16 cellular contexts compared by ENCODE assay signal in genomic region chr3:44001072-44001471, GRCh38.
A peak's percentile ranks its signal among the peaks of the same experiment; 100 is the strongest.
DNase-seq lines count a peak whose midpoint lies in the region; ATAC-seq and TF ChIP-seq lines count a peak whose summit lies in the region.
"Had no signal": no experiment of that assay in that cellular context is flagged by ENCODE, and none has a peak within 500 bp of the region (broad histone marks: within the 10 kb centered on the region; RNA-seq: fewer than 3 reads in every experiment).

No MANE protein-coding gene starts in this region.

- ATAC-seq in RWPE2 (ENCODE audit: low read depth) (no peak), GM18870 (IDR thresholded peaks at IDR 0.05; ENCODE audit: unreplicated experiment) (no peak), HG03457 (IDR thresholded peaks at IDR 0.05; ENCODE audit: unreplicated experiment) (no peak)
- ATAC-seq: heart left ventricle, Right ventricle myocardium inferior, T-cell had no signal

- H3K9me3 ChIP-seq in RWPE2 (ENCODE audit: severe bottlenecking) = no peaks in the 10 kb centered on the region
- no peaks in the 10 kb centered on the region for H3K9me3 ChIP-seq in fibroblast of lung (ENCODE audit: control insufficient read depth, insufficient read depth, low read depth, low read length)
- H3K9me3 ChIP-seq in thyroid gland = no peaks in the 10 kb centered on the region
- H3K9me3 ChIP-seq: heart left ventricle had no signal

- 67 to 71% methylated on average over 3 of the region's 3 CpGs for WGBS in thyroid gland, 2 donors

- peak overlapping the region; percentile 34 for H3K4me2 ChIP-seq in fibroblast of lung (ENCODE audit: extremely low read depth, insufficient read depth, low read length)

- intact Hi-C loops in thyroid gland (cut with DNase I) = no loop called here

- H3K36me3 ChIP-seq in RWPE2 (ENCODE audit: low read depth) (peaks cover 32% of the 10 kb centered on the region), fibroblast of lung (ENCODE audit: control insufficient read depth, insufficient read depth, low read length) (no peaks in the 10 kb centered on the region), thyroid gland (no peaks in the 10 kb centered on the region)
- H3K36me3 ChIP-seq: heart left ventricle had no signal

- H2AFZ ChIP-seq in fibroblast of lung (ENCODE audit: low read length) = no peak overlapping the region

- H3K27ac ChIP-seq in RWPE2 (ENCODE audit: poor library complexity, severe bottlenecking) (peak overlapping the region; percentile 89), fibroblast of lung (ENCODE audit: insufficient read depth, low read length) (no peak overlapping the region), thyroid gland (peak overlapping the region in 2 of 3 donors; percentile 68 to 73)
- H3K27ac ChIP-seq: 22Rv1, C4-2B, heart left ventricle had no signal

- H3K79me2 ChIP-seq in fibroblast of lung (ENCODE audit: control insufficient read depth, insufficient read depth, low read length) = peaks cover 52% of the 10 kb centered on the region

- H3K27me3 ChIP-seq in RWPE2 (ENCODE audit: insufficient read depth, poor library complexity, severe bottlenecking) (no peaks in the 10 kb centered on the region), fibroblast of lung (ENCODE audit: control insufficient read depth, insufficient read depth, low read length) (peaks cover 16% of the 10 kb centered on the region), thyroid gland (no peaks in the 10 kb centered on the region)

- H3K4me1 ChIP-seq in RWPE2 (ENCODE audit: insufficient read depth, poor library complexity, severe bottlenecking) = peaks cover 16% of the 10 kb centered on the region
- H3K4me1 ChIP-seq in fibroblast of lung (ENCODE audit: control insufficient read depth, extremely low read depth, insufficient read depth, low read length) = peaks cover 3% of the 10 kb centered on the region
- peaks cover 25 to 52% of the 10 kb centered on the region in 2 donors for H3K4me1 ChIP-seq in thyroid gland

- no peak overlapping the region for H3K4me3 ChIP-seq in RWPE2 (ENCODE audit: severe bottlenecking)
- peak overlapping the region in 3 of 4 experiments; percentile 39 to 82 (median 75) for H3K4me3 ChIP-seq in fibroblast of lung (replicated peaks in 1 of 4; ENCODE audit: control extremely low read depth in 1 of 4, insufficient read depth in 1 of 4, low read depth in 3 of 4, low read length in 4 of 4)
- H3K4me3 ChIP-seq in thyroid gland (replicated peaks in 1 of 3) = peak overlapping the region in 1 of 3 donors; percentile 7
- H3K4me3 ChIP-seq: heart left ventricle had no signal

- no peak for TF ChIP-seq POLR2A in thyroid gland (IDR thresholded peaks at IDR 0.05)

- no peaks in the 10 kb centered on the region for H4K20me1 ChIP-seq in fibroblast of lung (ENCODE audit: control insufficient read depth, extremely low read depth, insufficient read depth, low read length)

- no peak overlapping the region for H3K9ac ChIP-seq in fibroblast of lung (ENCODE audit: insufficient read depth, low read length)

- DNase-seq in NCI-H345 (lab: John Stamatoyannopoulos, UW) = peak; percentile 6
- no peak for DNase-seq in NCI-H345 treated with DMSO at 0.1 percent for 48 hours (lab: John Stamatoyannopoulos, UW; ENCODE audit: unreplicated experiment)
- DNase-seq in RWPE2 (ENCODE audit: low spot score) = no peak
- peak in 1 of 2 donors; percentile 12 for DNase-seq in fibroblast of lung (ENCODE audit: low read depth in 2 of 2)
- DNase-seq in thyroid gland = no peak
- DNase-seq in activated CD8-positive, alpha-beta memory T cell treated with anti-CD3 and anti-CD28 coated beads, Interleukin-2, amount 50 U/mL, for 4 hours = no peak
- DNase-seq: activated CD4-positive, alpha-beta T cell treated with anti-CD3 and anti-CD28 coated beads for 4 hours; heart left ventricle; NCI-H1417 treated with DMSO at 0.1 percent for 48 hours; NCI-H526; T-cell had no signal

- no peak for TF ChIP-seq CTCF in RWPE2 (IDR thresholded peaks at IDR 0.05; ENCODE audit: poor library complexity, severe bottlenecking)
- no peak for TF ChIP-seq CTCF in fibroblast of lung (conservative IDR thresholded peaks at IDR 0.05 in 1 of 2, IDR thresholded peaks at IDR 0.05 in 1 of 2; ENCODE audit: low read depth in 1 of 2, low read length in 2 of 2)
- TF ChIP-seq CTCF in thyroid gland (IDR thresholded peaks at IDR 0.05) = no peak
